ENCODE assay signal across 7 cellular contexts in genomic region chr12:101823891-101824290, GRCh38. TPM values are rescaled to one million over a fixed set of nuclear protein-coding genes. Genes with fewer than 3 reads are reported as not detected.
DNase-seq lines count a peak whose midpoint lies in the region; ATAC-seq and TF ChIP-seq lines count a peak whose summit lies in the region.

No MANE protein-coding gene starts in this region.

- no peaks in the 10 kb centered on the region for H3K9me3 ChIP-seq in MG63
- H3K9me3 ChIP-seq in right lobe of liver = no peaks in the 10 kb centered on the region

- no peaks in the 10 kb centered on the region for H3K27me3 ChIP-seq in MG63
- no peaks in the 10 kb centered on the region for H3K27me3 ChIP-seq in right lobe of liver

- no peaks in the 10 kb centered on the region for H3K4me1 ChIP-seq in right lobe of liver

- 31% methylated on average over 3 of the region's 3 CpGs for WGBS in right lobe of liver (ENCODE audit: insufficient coverage, low coverage, low lambda C conversion rate, missing lambda C conversion rate)

- TF ChIP-seq CTCF in right lobe of liver (IDR thresholded peaks at IDR 0.05) = peak in 1 of 4 donors; percentile 11

- no peak for TF ChIP-seq POLR2A in right lobe of liver (IDR thresholded peaks at IDR 0.05)

- peak; percentile 83 for ATAC-seq in GM18498 (IDR thresholded peaks at IDR 0.05; ENCODE audit: unreplicated experiment)
- ATAC-seq in right lobe of liver = peak; percentile 58 to 72 (median 62)

- no peak overlapping the region for H3K4me3 ChIP-seq in MG63
- no peak overlapping the region for H3K4me3 ChIP-seq in right lobe of liver

- DNase-seq in HCEC 1CT = peak; percentile 40
- peak; percentile 65 for DNase-seq in MG63
- DNase-seq in activated CD4-positive, CD25-positive, alpha-beta regulatory T cell treated with anti-CD3 and anti-CD28 coated beads, Interleukin-2, amount 50 U/mL, for 72 hours = peak; percentile 48
- peak; percentile 50 for DNase-seq in cerebellar cortex (ENCODE audit: low spot score)
- no peak for DNase-seq in right lobe of liver
- DNase-seq in stimulated activated CD8-positive, alpha-beta memory T cell treated with anti-CD3 and anti-CD28 coated beads, Interleukin-15, amount 100 ng/mL, for 48 hours (ENCODE audit: low read depth in 2 of 2) = peak; percentile 40 to 52

- intact Hi-C loops in right lobe of liver (cut with DNase I) = no loop called here

- no peak overlapping the region for H3K27ac ChIP-seq in right lobe of liver

- H3K36me3 ChIP-seq in MG63 (no peaks in the 10 kb centered on the region), right lobe of liver (no peaks in the 10 kb centered on the region)

RNA-seq across cellular contexts. Expression of gene GNPTAB, which starts 6.9 kb away (rescaled TPM):
- 4.9 and 5.5 TPM in 2 replicates for total RNA-seq in MG63 (2014; rRNA removed; shearing (Covaris generic); ENCODE audit: low replicate concordance)
- total RNA-seq in right lobe of liver = 10 to 100 TPM in 5 of 6 experiments, 1 to 10 TPM in 1; 8.8 to 17.4 (median 14.1) TPM

RNA-seq across cellular contexts. Expression of gene DRAM1, which starts 53.5 kb away (rescaled TPM):
- total RNA-seq in MG63 (2014; rRNA removed; shearing (Covaris generic); ENCODE audit: low replicate concordance) = 8.1 and 8.8 TPM in 2 replicates
- total RNA-seq in right lobe of liver = 10 to 100 TPM in 1 of 6 experiments, 1 to 10 TPM in 5; 2.2 to 11.3 (median 4.3) TPM

Comparison
In these comparisons a context has a peak if more than half of its experiments do, and no peak if none do; other contexts are left out.
1. DNase-seq: peak in HCEC 1CT (single experiment), MG63 (single experiment), activated CD4-positive, CD25-positive, alpha-beta regulatory T cell treated with anti-CD3 and anti-CD28 coated beads, Interleukin-2, amount 50 U/mL, for 72 hours (single experiment), cerebellar cortex (single experiment) and stimulated activated CD8-positive, alpha-beta memory T cell treated with anti-CD3 and anti-CD28 coated beads, Interleukin-15, amount 100 ng/mL, for 48 hours (2 of 2); none in right lobe of liver (0 of 3).